ENCODE assay signal across 9 cellular contexts in the genomic region with DNA sequence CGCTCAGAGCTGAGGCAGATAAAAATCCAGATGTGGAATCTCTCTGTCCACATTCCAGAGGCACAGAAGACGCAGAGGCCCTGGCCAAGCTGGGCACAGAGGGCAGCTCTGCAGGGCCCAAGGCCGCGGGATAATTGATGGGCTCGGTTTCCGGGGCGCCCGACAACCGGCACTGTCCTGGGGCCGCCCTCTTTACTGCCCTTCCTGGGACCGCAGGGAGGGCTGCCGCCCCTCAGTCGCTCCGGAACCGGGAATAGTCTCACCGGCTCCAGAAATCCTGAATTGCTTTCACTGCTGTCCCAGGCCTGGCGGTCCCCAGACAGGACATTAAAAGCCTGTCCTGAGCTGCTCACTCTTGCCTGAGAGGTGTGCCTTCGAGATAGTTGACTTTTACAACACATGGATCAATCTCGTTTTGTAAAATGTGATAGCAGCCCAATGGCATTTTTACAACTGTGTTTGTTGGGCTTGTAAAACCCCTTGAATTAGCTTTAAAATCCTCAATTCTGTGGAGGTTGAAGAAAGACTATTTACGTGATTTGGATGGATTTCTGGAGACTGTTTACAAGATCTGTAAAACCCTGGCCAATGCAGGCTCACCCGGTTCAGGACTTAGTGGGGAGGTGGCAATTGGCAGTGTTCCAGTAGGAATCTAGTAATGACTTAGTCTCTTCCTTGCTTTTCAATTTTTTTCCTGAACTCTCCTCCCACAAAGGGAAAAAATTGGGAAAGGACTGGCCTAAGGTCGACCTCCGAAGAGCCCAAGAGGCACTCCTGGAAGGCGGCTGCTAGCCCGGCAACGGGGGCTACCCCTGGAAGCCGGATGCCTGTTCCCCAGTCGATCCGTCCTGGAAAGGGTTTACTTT. TPM values are rescaled to one million over a fixed set of nuclear protein-coding genes. Genes with fewer than 3 reads are reported as not detected.
DNase-seq lines count a peak whose midpoint lies in the region; ATAC-seq and TF ChIP-seq lines count a peak whose summit lies in the region.
"Had no signal": no experiment of that assay in that cellular context is flagged by ENCODE, and none has a peak within 500 bp of the region (broad histone marks: within the 10 kb centered on the region; RNA-seq: fewer than 3 reads in every experiment).

No MANE protein-coding gene starts in this region.

- H3K36me3 ChIP-seq in OCI-LY7 (ENCODE audit: insufficient read depth, low read length), result peaks cover 7% of the 10 kb centered on the region
- no peaks in the 10 kb centered on the region for H3K36me3 ChIP-seq in hepatocyte (replicated peaks; ENCODE audit: insufficient read depth, low read depth)
- H3K36me3 ChIP-seq in stomach, result no peaks in the 10 kb centered on the region

- no peaks in the 10 kb centered on the region for H3K9me2 ChIP-seq in OCI-LY7 (ENCODE audit: insufficient read depth, low read length)
- H3K9me2 ChIP-seq in hepatocyte (replicated peaks; ENCODE audit: insufficient read depth), result no peaks in the 10 kb centered on the region

- no peaks in the 10 kb centered on the region for H3K9me3 ChIP-seq in OCI-LY7 (ENCODE audit: low read length)
- no peaks in the 10 kb centered on the region for H3K9me3 ChIP-seq in hepatocyte (ENCODE audit: low read depth)
- H3K9me3 ChIP-seq in stomach, result peaks cover 0 to 21% (median 0%) of the 10 kb centered on the region in 4 donors

- peak overlapping the region; percentile 94 for H3K4me2 ChIP-seq in OCI-LY7 (ENCODE audit: low read length)
- H3K4me2 ChIP-seq in hepatocyte, result peak overlapping the region; percentile 73

- H3K27me3 ChIP-seq in hepatocyte (peaks cover 95% of the 10 kb centered on the region), stomach (peaks cover 5 to 100% (median 89%) of the 10 kb centered on the region in 3 donors)

- no peak for TF ChIP-seq CTCF in OCI-LY7 (conservative IDR thresholded peaks at IDR 0.05; ENCODE audit: low read length)
- TF ChIP-seq CTCF in hepatocyte (IDR thresholded peaks at IDR 0.05; ENCODE audit: poor library complexity), result no peak
- no peak for TF ChIP-seq CTCF in stomach (IDR thresholded peaks at IDR 0.05)

- CTCF ChIA-PET in OCI-LY7 (lab: Charles Lee; ENCODE audit: unreplicated experiment), result interaction anchor here (0.6 kb wide), 1 partner anchor 784 kb away, joined by 3 read pairs; no protein-coding TSS in a partner anchor

- H3K79me2 ChIP-seq in OCI-LY7 (ENCODE audit: insufficient read depth, low read depth, low read length) (peaks cover 8% of the 10 kb centered on the region; the same call in 1 of the 2 replicates), hepatocyte (no peaks in the 10 kb centered on the region)

- 29% methylated on average over 29 of the region's 29 CpGs for WGBS in hepatocyte (ENCODE audit: low lambda C conversion rate, missing lambda C conversion rate)
- WGBS in stomach, 5 donors, result 46 to 57% (median 47%) methylated on average over 17 to 29 of the region's 29 CpGs

- no peak overlapping the region for H3K27ac ChIP-seq in OCI-LY7 (ENCODE audit: low read depth, low read length, poor library complexity, severe bottlenecking)
- no peak overlapping the region for H3K27ac ChIP-seq in hepatocyte
- peak overlapping the region; percentile 72 to 99 (median 88) for H3K27ac ChIP-seq in stomach

- TF ChIP-seq EP300 in stomach (IDR thresholded peaks at IDR 0.05), result no peak

- BruUV-seq in OCI-LY7 (replicated peaks; lab: Mats Ljungman, UMichigan), result no TSS peak

- intact Hi-C loops in OCI-LY7 (cut with micrococcal nuclease; ENCODE audit: unreplicated experiment) (no loop called here), stomach (cut with DNase I; ENCODE audit: low total_unique reads) (no loop called here)

- H3K4me1 ChIP-seq in OCI-LY7 (ENCODE audit: insufficient read depth, low read length, poor library complexity, severe bottlenecking) (peaks cover 36% of the 10 kb centered on the region), hepatocyte (ENCODE audit: insufficient read depth) (peaks cover 6% of the 10 kb centered on the region), stomach (peaks cover 20 to 57% (median 42%) of the 10 kb centered on the region in 4 donors)

- H4K20me1 ChIP-seq in OCI-LY7 (ENCODE audit: insufficient read depth, low read length) (no peaks in the 10 kb centered on the region), hepatocyte (ENCODE audit: insufficient read depth, poor library complexity, severe bottlenecking) (no peaks in the 10 kb centered on the region)

- no peak overlapping the region for H2AFZ ChIP-seq in OCI-LY7 (ENCODE audit: low read length)
- no peak overlapping the region for H2AFZ ChIP-seq in hepatocyte

- no peak for TF ChIP-seq POLR2A in stomach (IDR thresholded peaks at IDR 0.05)

- no peak for ATAC-seq in GM18519 (IDR thresholded peaks at IDR 0.05; ENCODE audit: low FRiP score, unreplicated experiment)
- ATAC-seq: T-cell had no signal

- POLR2A ChIA-PET in OCI-LY7 (lab: Charles Lee), result interaction anchor here (0.8 to 2.2 kb wide), 5 partner anchors 14 to 283 kb away, joined by 3 to 5 read pairs (median 4); a partner anchor contains a TSS

- DNase-seq in NCI-H1694 treated with DMSO at 0.1 percent for 48 hours (lab: John Stamatoyannopoulos, UW) (peak; percentile 14), NCI-H1694 (lab: John Stamatoyannopoulos, UW) (no peak), OCI-LY7 (ENCODE audit: low spot score) (no peak), hepatocyte (ENCODE audit: low spot score) (no peak), stomach (no peak), NCI-H2081 treated with DMSO at 0.1 percent for 48 hours (lab: John Stamatoyannopoulos, UW) (no peak), iPS-NIHi7 (ENCODE audit: extremely low spot score) (no peak)
- DNase-seq: T-cell had no signal

- H3K4me3 ChIP-seq in OCI-LY7 (ENCODE audit: low read depth, low read length, poor library complexity, severe bottlenecking) (peak overlapping the region; percentile 75), hepatocyte (no peak overlapping the region), stomach (peak overlapping the region; percentile 46 to 64 (median 52))

RNA-seq across cellular contexts. Expression of a gene that starts 1.4 kb away (rescaled TPM):
- total RNA-seq in OCI-LY7 (2014; rRNA removed; shearing (Covaris generic)), result 4.1 and 6.7 TPM in 2 replicates
- 10.2 and 12.0 TPM in 2 replicates for total RNA-seq in OCI-LY7 (2022)
- total RNA-seq in hepatocyte, result not detected in 2 replicates
- polyA plus RNA-seq in hepatocyte, result 0.16 and 0.23 TPM in 2 replicates
- total RNA-seq in stomach, result 10 to 100 TPM in 1 of 5 donors, 1 to 10 TPM in 1, not detected in 3; 3.7 to 12.7 TPM
- polyA plus RNA-seq in stomach, result under 1 TPM in 1 of 3 donors, not detected in 2; 0.81 TPM

RNA-seq across cellular contexts. Expression of a gene that starts 3.4 kb away (rescaled TPM):
- 0.41 TPM in 1 of 2 replicates, not detected in the other for total RNA-seq in OCI-LY7 (2014; rRNA removed; shearing (Covaris generic))
- total RNA-seq in OCI-LY7 (2022), result 2.6 and 2.7 TPM in 2 replicates
- 0.83 and 3.0 TPM in 2 replicates for total RNA-seq in hepatocyte
- polyA plus RNA-seq in hepatocyte, result 4.1 and 4.5 TPM in 2 replicates
- 10 to 100 TPM in 1 of 5 donors, 1 to 10 TPM in 2, under 1 TPM in 2; 0.87 to 42.6 (median 5.2) TPM for total RNA-seq in stomach
- 1 to 10 TPM; 2.8 to 5.2 (median 4.8) TPM for polyA plus RNA-seq in stomach

RNA-seq across cellular contexts. Expression of a gene that starts 5.5 kb away (rescaled TPM):
- total RNA-seq in OCI-LY7 (2014; rRNA removed; shearing (Covaris generic)), result 3.4 and 17.5 TPM in 2 replicates
- 7.4 and 7.9 TPM in 2 replicates for total RNA-seq in OCI-LY7 (2022)
- 0.08 and 0.70 TPM in 2 replicates for total RNA-seq in hepatocyte
- polyA plus RNA-seq in hepatocyte, result 0.41 and 0.92 TPM in 2 replicates
- total RNA-seq in stomach, result 10 to 100 TPM in 3 of 5 donors, 1 to 10 TPM in 2; 2.9 to 53.1 (median 18.2) TPM
- 10 to 100 TPM in 1 of 3 donors, 1 to 10 TPM in 2; 7.5 to 12.8 (median 7.8) TPM for polyA plus RNA-seq in stomach

RNA-seq across cellular contexts. Expression of a gene that starts 7.5 kb away (rescaled TPM):
- 4.1 and 6.0 TPM in 2 replicates for total RNA-seq in OCI-LY7 (2014; rRNA removed; shearing (Covaris generic))
- total RNA-seq in OCI-LY7 (2022) (0.42 and 1.2 TPM in 2 replicates), hepatocyte (0.32 and 0.83 TPM in 2 replicates), stomach (10 to 100 TPM in 1 of 5 donors, 1 to 10 TPM in 3, not detected in 1; 1.1 to 34.8 (median 3.3) TPM)
- polyA plus RNA-seq in hepatocyte (1.0 TPM in 1 of 2 replicates, not detected in the other), stomach (1 to 10 TPM in 1 of 3 donors, under 1 TPM in 2; 0.98 to 7.9 (median 1.00) TPM)

RNA-seq across cellular contexts. Expression of a gene that starts 16.3 kb away (rescaled TPM):
- not detected in 2 replicates for total RNA-seq in OCI-LY7 (2014; rRNA removed; shearing (Covaris generic))
- not detected in 2 replicates for total RNA-seq in OCI-LY7 (2022)
- 3.6 and 5.9 TPM in 2 replicates for total RNA-seq in hepatocyte
- polyA plus RNA-seq in hepatocyte, result 3.5 and 4.4 TPM in 2 replicates
- 10 to 100 TPM in 1 of 5 donors, not detected in 4; 68.1 TPM for total RNA-seq in stomach
- under 1 TPM in 1 of 3 donors, not detected in 2; 0.25 TPM for polyA plus RNA-seq in stomach

Comparison
In these comparisons a context has a peak if more than half of its experiments do, and no peak if none do; other contexts are left out.
1. H3K27ac ChIP-seq: peak in stomach (5 of 5); none in OCI-LY7 (single experiment) and hepatocyte (single experiment).